ENCODE assay signal across 8 cellular contexts in the genomic region with DNA sequence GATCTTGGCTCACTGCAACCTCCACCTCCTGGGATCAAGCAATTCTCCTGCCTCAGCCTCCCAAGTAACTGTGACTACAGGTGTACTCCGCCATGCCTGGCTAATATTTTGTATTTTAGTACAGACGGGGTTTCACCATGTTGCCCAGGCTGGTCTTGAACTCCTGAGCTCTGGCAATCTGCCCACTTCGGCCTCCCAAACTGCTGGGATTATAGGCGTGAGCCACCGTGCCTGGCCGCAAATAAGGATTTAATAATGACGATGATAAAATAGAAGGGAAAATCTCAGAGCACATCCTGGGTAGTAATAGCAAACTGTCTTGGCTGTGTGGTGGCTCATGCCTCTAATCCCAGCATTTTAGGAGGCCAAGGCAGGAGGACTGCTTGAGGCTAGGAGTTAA. TPM values are rescaled to one million over a fixed set of nuclear protein-coding genes. Genes with fewer than 3 reads are reported as not detected.
DNase-seq lines count a peak whose midpoint lies in the region; ATAC-seq and TF ChIP-seq lines count a peak whose summit lies in the region.
"Not testable (repeated sequence)": the region's sequence is repeated elsewhere in the genome, so short reads cannot be mapped to it uniquely, and the experiment has no call there.

No MANE protein-coding gene starts in this region.

- H3K9me3 Mint-ChIP-seq in activated naive CD4-positive, alpha-beta T cell treated with anti-CD3 and anti-CD28 coated beads, Interleukin-2, amount 50 U/mL, for 24 hours; effector memory CD8-positive, alpha-beta T cell: not testable (repeated sequence)

- H3K9me3 ChIP-seq in BLaER1; KOPT-K1 (ENCODE audit: insufficient read depth, low read length, poor library complexity, severe bottlenecking); left lung; ovary; thoracic aorta: not testable (repeated sequence)

- H3K4me1 ChIP-seq in BLaER1: peaks cover 89% of the 10 kb centered on the region
- peaks cover 25 to 99% of the 10 kb centered on the region in 2 donors for H3K4me1 ChIP-seq in left lung
- H3K4me1 ChIP-seq in ovary (ENCODE audit: insufficient read depth): not testable (repeated sequence)
- peaks cover 30 to 45% of the 10 kb centered on the region in 2 donors for H3K4me1 ChIP-seq in thoracic aorta (ENCODE audit: control insufficient read depth in 1 of 2, low read depth in 2 of 2)

- DNase-seq in effector memory CD8-positive, alpha-beta T cell; left lung; ovary; thoracic aorta (ENCODE audit: low spot score): not testable (repeated sequence)

- TF ChIP-seq POLR2A in ovary (IDR thresholded peaks at IDR 0.05): not testable (repeated sequence)

- H3K4me2 ChIP-seq in BLaER1: peak overlapping the region; percentile 64

- peaks cover 44% of the 10 kb centered on the region for H3K4me1 Mint-ChIP-seq in activated naive CD4-positive, alpha-beta T cell treated with anti-CD3 and anti-CD28 coated beads, Interleukin-2, amount 50 U/mL, for 24 hours
- peaks cover 33 to 48% of the 10 kb centered on the region in 2 donors for H3K4me1 Mint-ChIP-seq in effector memory CD8-positive, alpha-beta T cell (ENCODE audit: low read depth in 2 of 2)

- not testable (repeated sequence) for H4K20me1 ChIP-seq in BLaER1

- 94% methylated on average over 7 of the region's 7 CpGs for WGBS in ovary, 3 donors

- not testable (repeated sequence) for ATAC-seq in effector memory CD8-positive, alpha-beta T cell (replicated peaks); left lung; thoracic aorta (ENCODE audit: insufficient number of reproducible peaks, low FRiP score, low read depth)

- H3K9ac ChIP-seq in BLaER1: not testable (repeated sequence)

- intact Hi-C loops in left lung (cut with DNase I): not testable (repeated sequence)
- intact Hi-C loops in ovary (cut with DNase I): loop anchor here in 2 of 4 donors (10.0 kb wide), 2 partner anchors 66 to 96 kb away; partner anchors contain the start of gene MYH9 (in 1 of the 2)

- not testable (repeated sequence) for H3K4me3 ChIP-seq in BLaER1, left lung, ovary, thoracic aorta

- TF ChIP-seq EP300 in ovary (IDR thresholded peaks at IDR 0.05): not testable (repeated sequence)

- not testable (repeated sequence) for H3K27me3 Mint-ChIP-seq in activated naive CD4-positive, alpha-beta T cell treated with anti-CD3 and anti-CD28 coated beads, Interleukin-2, amount 50 U/mL, for 24 hours; effector memory CD8-positive, alpha-beta T cell

- H3K27ac Mint-ChIP-seq in activated naive CD4-positive, alpha-beta T cell treated with anti-CD3 and anti-CD28 coated beads, Interleukin-2, amount 50 U/mL, for 24 hours: peak overlapping the region; percentile 70
- peak overlapping the region; percentile 77 to 96 for H3K27ac Mint-ChIP-seq in effector memory CD8-positive, alpha-beta T cell

- TF ChIP-seq CTCF in VCaP (conservative IDR thresholded peaks at IDR 0.05); left lung (IDR thresholded peaks at IDR 0.05); ovary (IDR thresholded peaks at IDR 0.05); thoracic aorta (IDR thresholded peaks at IDR 0.05): not testable (repeated sequence)

- not testable (repeated sequence) for H3K36me3 ChIP-seq in BLaER1; KOPT-K1 (ENCODE audit: insufficient read depth, low read length); left lung; ovary; thoracic aorta

- not testable (repeated sequence) for H3K27me3 ChIP-seq in BLaER1; left lung; ovary; thoracic aorta (replicated peaks; ENCODE audit: insufficient read depth)

- not testable (repeated sequence) for H3K4me3 Mint-ChIP-seq in activated naive CD4-positive, alpha-beta T cell treated with anti-CD3 and anti-CD28 coated beads, Interleukin-2, amount 50 U/mL, for 24 hours
- peak overlapping the region; percentile 76 to 78 for H3K4me3 Mint-ChIP-seq in effector memory CD8-positive, alpha-beta T cell

- not testable (repeated sequence) for H3K36me3 Mint-ChIP-seq in activated naive CD4-positive, alpha-beta T cell treated with anti-CD3 and anti-CD28 coated beads, Interleukin-2, amount 50 U/mL, for 24 hours
- H3K36me3 Mint-ChIP-seq in effector memory CD8-positive, alpha-beta T cell (ENCODE audit: insufficient read depth): peaks cover 17% of the 10 kb centered on the region

- peak overlapping the region; percentile 80 for H3K27ac ChIP-seq in BLaER1
- peak overlapping the region; percentile 51 for H3K27ac ChIP-seq in KOPT-K1 (ENCODE audit: low read depth, low read length, poor library complexity, severe bottlenecking)
- H3K27ac ChIP-seq in VCaP: peak overlapping the region; percentile 84; the same call in 1 of the 2 replicates
- H3K27ac ChIP-seq in left lung: peak overlapping the region; percentile 85 to 94
- H3K27ac ChIP-seq in ovary: peak overlapping the region; percentile 38 to 68
- peak overlapping the region; percentile 95 to 96 for H3K27ac ChIP-seq in thoracic aorta

RNA-seq across cellular contexts. Expression of gene TXN2, which starts 30.5 kb away (rescaled TPM):
- total RNA-seq in left lung (10 to 100 TPM; 64.4 to 65.3 TPM), ovary (10 to 100 TPM; 60.9 to 93.7 (median 78.2) TPM), thoracic aorta (10 to 100 TPM; 26.7 to 31.4 TPM)
- 100 to 1,000 TPM in 1 of 2 donors, 10 to 100 TPM in 1; 87.4 to 118 TPM for polyA plus RNA-seq in ovary

RNA-seq across cellular contexts. Expression of gene FOXRED2, which starts 55.9 kb away (rescaled TPM):
- 10 to 100 TPM; 17.2 to 22.1 TPM for total RNA-seq in left lung
- 10 to 100 TPM in 5 of 7 donors, 1 to 10 TPM in 2; 6.9 to 30.7 (median 26.1) TPM for total RNA-seq in ovary
- 10 to 100 TPM; 13.0 to 17.6 TPM for polyA plus RNA-seq in ovary
- total RNA-seq in thoracic aorta: 10 to 100 TPM in 1 of 2 donors, 1 to 10 TPM in 1; 6.8 to 13.8 TPM
